Comparison of ENCODE assay signal across 30 cellular contexts in genomic region chr2:54775710-54776109, GRCh38.
"Had no signal": no experiment of that assay in that cellular context is flagged by ENCODE, and none has a peak within 500 bp of the region (broad histone marks: within the 10 kb centered on the region; RNA-seq: fewer than 3 reads in every experiment).

No MANE protein-coding gene starts in this region.

- H3K27ac ChIP-seq: brain microvascular endothelial cell, WERI-Rb-1 had no signal

- H3K36me3 Mint-ChIP-seq: activated naive CD4-positive, alpha-beta T cell treated with anti-CD3 and anti-CD28 coated beads, Interleukin-2, amount 10 ng/mL, durations not matched to agents 7 days and 5 days had no signal

- H3K36me3 ChIP-seq: brain microvascular endothelial cell, WERI-Rb-1 had no signal

- DNase-seq: activated CD4-positive, alpha-beta memory T cell treated with anti-CD3 and anti-CD28 coated beads, Interleukin-2, amount 10 ng/mL, durations not matched to agents 7 days and 5 days; activated CD4-positive, alpha-beta T cell treated with anti-CD3 and anti-CD28 coated beads for 1 hour; activated CD4-positive, alpha-beta T cell treated with anti-CD3 and anti-CD28 coated beads for 48 hours; activated CD4-positive, CD25-positive, alpha-beta regulatory T cell; activated CD8-positive, alpha-beta memory T cell treated with anti-CD3 and anti-CD28 coated beads for 24 hours; activated CD8-positive, alpha-beta memory T cell treated with anti-CD3 and anti-CD28 coated beads, Interleukin-2, amount 10 ng/mL, durations not matched to agents 7 days and 5 days; activated CD8-positive, alpha-beta memory T cell treated with anti-CD3 and anti-CD28 coated beads, Interleukin-2, amount 50 U/mL, for 48 hours; activated effector memory CD4-positive, alpha-beta T cell treated with Interleukin-2 at 50 U/mL for 16 hours; activated naive CD4-positive, alpha-beta T cell treated with anti-CD3 and anti-CD28 coated beads, Interleukin-2, amount 10 ng/mL, durations not matched to agents 7 days and 5 days; activated naive CD8-positive, alpha-beta T cell treated with anti-CD3 and anti-CD28 coated beads for 36 hours; activated T-cell treated with anti-CD3 and anti-CD28 coated beads, Interleukin-2, amount 50 U/mL, for 48 hours; amniotic stem cell; aorta; brain microvascular endothelial cell; central memory CD4-positive, alpha-beta T cell; NCI-H1105; NCI-H1417 treated with DMSO at 0.1 percent for 48 hours; NCI-H187 treated with DMSO at 0.1 percent for 48 hours; NCI-H2081; NCI-H2171; NCI-H510A; NCI-H526; NCI-H748 treated with DMSO at 0.1 percent for 48 hours; NK-92 treated with Interleukin-12 subunit alpha and Interleukin-12 subunit beta, amount 100 ng/mL, for 24 hours; Right ventricle myocardium superior; SW 1271; T-helper 1 cell; T-helper 2 cell; T-helper 9 cell; WERI-Rb-1 had no signal

- H3K27me3 ChIP-seq: brain microvascular endothelial cell had no signal

- H3K4me3 Mint-ChIP-seq: activated CD4-positive, alpha-beta memory T cell treated with anti-CD3 and anti-CD28 coated beads, Interleukin-2, amount 10 ng/mL, durations not matched to agents 7 days and 5 days; activated CD8-positive, alpha-beta memory T cell treated with anti-CD3 and anti-CD28 coated beads, Interleukin-2, amount 10 ng/mL, durations not matched to agents 7 days and 5 days; activated naive CD4-positive, alpha-beta T cell treated with anti-CD3 and anti-CD28 coated beads, Interleukin-2, amount 10 ng/mL, durations not matched to agents 7 days and 5 days; activated naive CD8-positive, alpha-beta T cell treated with anti-CD3 and anti-CD28 coated beads for 36 hours had no signal

- H3K4me1 Mint-ChIP-seq: activated CD4-positive, alpha-beta memory T cell treated with anti-CD3 and anti-CD28 coated beads, Interleukin-2, amount 10 ng/mL, durations not matched to agents 7 days and 5 days; activated CD8-positive, alpha-beta memory T cell treated with anti-CD3 and anti-CD28 coated beads, Interleukin-2, amount 10 ng/mL, durations not matched to agents 7 days and 5 days; activated naive CD4-positive, alpha-beta T cell treated with anti-CD3 and anti-CD28 coated beads, Interleukin-2, amount 10 ng/mL, durations not matched to agents 7 days and 5 days had no signal

- ATAC-seq: activated CD8-positive, alpha-beta memory T cell treated with anti-CD3 and anti-CD28 coated beads, Interleukin-2, amount 10 ng/mL, durations not matched to agents 7 days and 5 days had no signal

- H3K27me3 Mint-ChIP-seq: activated naive CD4-positive, alpha-beta T cell treated with anti-CD3 and anti-CD28 coated beads, Interleukin-2, amount 10 ng/mL, durations not matched to agents 7 days and 5 days; activated naive CD8-positive, alpha-beta T cell treated with anti-CD3 and anti-CD28 coated beads for 36 hours had no signal

- H3K27ac Mint-ChIP-seq: activated CD4-positive, alpha-beta memory T cell treated with anti-CD3 and anti-CD28 coated beads, Interleukin-2, amount 10 ng/mL, durations not matched to agents 7 days and 5 days; activated CD8-positive, alpha-beta memory T cell treated with anti-CD3 and anti-CD28 coated beads, Interleukin-2, amount 10 ng/mL, durations not matched to agents 7 days and 5 days; activated naive CD4-positive, alpha-beta T cell treated with anti-CD3 and anti-CD28 coated beads, Interleukin-2, amount 10 ng/mL, durations not matched to agents 7 days and 5 days; activated naive CD8-positive, alpha-beta T cell treated with anti-CD3 and anti-CD28 coated beads for 36 hours had no signal
